In the genomic region with DNA sequence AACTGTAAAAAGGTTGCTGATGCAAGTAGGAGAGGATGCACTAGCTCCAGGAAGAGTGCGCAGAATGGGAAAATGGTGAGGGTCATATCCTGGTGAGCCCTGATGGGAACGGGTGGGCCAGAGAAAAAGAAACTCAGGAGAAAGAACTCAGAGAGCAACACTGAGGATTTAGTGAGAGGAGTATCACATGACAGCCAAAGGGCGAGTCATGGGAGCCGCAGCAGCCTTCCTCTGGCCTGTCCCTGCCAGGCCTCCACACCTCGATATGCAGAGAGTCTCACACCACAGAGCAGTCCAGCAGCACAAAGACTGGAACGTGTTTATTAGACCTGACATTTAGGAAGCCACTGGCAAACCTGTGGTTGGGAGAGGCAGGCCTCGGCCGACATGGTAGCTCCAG, we compare ENCODE assay signal across 1 cellular context.
TF ChIP-seq lines count a peak whose summit lies in the region.

No MANE protein-coding gene starts in this region.

TF ChIP-seq in HepG2, 621 proteins besides CTCF, POLR2A, EP300 and RAD21:
- TF ChIP-seq, protein P1, sequence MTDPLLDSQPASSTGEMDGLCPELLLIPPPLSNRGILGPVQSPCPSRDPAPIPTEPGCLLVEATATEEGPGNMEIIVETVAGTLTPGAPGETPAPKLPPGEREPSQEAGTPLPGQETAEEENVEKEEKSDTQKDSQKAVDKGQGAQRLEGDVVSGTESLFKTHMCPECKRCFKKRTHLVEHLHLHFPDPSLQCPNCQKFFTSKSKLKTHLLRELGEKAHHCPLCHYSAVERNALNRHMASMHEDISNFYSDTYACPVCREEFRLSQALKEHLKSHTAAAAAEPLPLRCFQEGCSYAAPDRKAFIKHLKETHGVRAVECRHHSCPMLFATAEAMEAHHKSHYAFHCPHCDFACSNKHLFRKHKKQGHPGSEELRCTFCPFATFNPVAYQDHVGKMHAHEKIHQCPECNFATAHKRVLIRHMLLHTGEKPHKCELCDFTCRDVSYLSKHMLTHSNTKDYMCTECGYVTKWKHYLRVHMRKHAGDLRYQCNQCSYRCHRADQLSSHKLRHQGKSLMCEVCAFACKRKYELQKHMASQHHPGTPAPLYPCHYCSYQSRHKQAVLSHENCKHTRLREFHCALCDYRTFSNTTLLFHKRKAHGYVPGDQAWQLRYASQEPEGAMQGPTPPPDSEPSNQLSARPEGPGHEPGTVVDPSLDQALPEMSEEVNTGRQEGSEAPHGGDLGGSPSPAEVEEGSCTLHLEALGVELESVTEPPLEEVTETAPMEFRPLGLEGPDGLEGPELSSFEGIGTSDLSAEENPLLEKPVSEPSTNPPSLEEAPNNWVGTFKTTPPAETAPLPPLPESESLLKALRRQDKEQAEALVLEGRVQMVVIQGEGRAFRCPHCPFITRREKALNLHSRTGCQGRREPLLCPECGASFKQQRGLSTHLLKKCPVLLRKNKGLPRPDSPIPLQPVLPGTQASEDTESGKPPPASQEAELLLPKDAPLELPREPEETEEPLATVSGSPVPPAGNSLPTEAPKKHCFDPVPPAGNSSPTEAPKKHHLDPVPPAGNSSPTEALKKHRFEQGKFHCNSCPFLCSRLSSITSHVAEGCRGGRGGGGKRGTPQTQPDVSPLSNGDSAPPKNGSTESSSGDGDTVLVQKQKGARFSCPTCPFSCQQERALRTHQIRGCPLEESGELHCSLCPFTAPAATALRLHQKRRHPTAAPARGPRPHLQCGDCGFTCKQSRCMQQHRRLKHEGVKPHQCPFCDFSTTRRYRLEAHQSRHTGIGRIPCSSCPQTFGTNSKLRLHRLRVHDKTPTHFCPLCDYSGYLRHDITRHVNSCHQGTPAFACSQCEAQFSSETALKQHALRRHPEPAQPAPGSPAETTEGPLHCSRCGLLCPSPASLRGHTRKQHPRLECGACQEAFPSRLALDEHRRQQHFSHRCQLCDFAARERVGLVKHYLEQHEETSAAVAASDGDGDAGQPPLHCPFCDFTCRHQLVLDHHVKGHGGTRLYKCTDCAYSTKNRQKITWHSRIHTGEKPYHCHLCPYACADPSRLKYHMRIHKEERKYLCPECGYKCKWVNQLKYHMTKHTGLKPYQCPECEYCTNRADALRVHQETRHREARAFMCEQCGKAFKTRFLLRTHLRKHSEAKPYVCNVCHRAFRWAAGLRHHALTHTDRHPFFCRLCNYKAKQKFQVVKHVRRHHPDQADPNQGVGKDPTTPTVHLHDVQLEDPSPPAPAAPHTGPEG (CRISPR knock-in tag; IDR thresholded peaks at IDR 0.05): no peak
TF ChIP-seq in HepG2: peak in this region for 0.
